ENCODE assay signal across 15 cellular contexts in the genomic region with DNA sequence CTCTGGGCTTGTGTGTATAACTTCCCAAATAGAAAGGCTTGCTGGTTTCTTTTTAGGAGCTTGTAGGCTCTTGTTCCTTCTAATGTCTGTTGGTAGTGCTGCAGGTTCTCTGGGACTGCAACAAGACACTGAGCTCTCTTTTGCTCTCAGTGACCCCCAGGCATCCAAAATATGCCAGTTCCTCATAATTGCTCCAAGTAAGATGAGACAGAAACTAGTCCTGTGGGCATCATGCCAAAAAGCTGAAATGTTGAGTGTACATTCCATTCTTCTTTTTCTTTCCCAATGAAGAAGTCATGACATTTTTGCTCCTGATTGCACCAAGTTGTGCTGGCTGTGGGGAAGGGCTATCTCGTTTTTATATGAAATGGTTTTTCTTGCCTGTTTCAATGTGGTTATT. TPM values are rescaled to one million over a fixed set of nuclear protein-coding genes. Genes with fewer than 3 reads are reported as not detected.
DNase-seq lines count a peak whose midpoint lies in the region; ATAC-seq, FAIRE-seq and TF ChIP-seq lines count a peak whose summit lies in the region.
"Had no signal": no experiment of that assay in that cellular context is flagged by ENCODE, and none has a peak within 500 bp of the region (broad histone marks: within the 10 kb centered on the region; RNA-seq: fewer than 3 reads in every experiment).

No MANE protein-coding gene starts in this region.

- TF ChIP-seq EP300 in A549 (IDR thresholded peaks at IDR 0.05): no peak

- no peak for FAIRE-seq in A549 (lab: Jason Lieb, UNC)
- FAIRE-seq in astrocyte (lab: Jason Lieb, UNC): no peak

- H4K20me1 ChIP-seq in astrocyte (ENCODE audit: insufficient read depth, low read length): peaks cover 3% of the 10 kb centered on the region
- H4K20me1 ChIP-seq: BLaER1 had no signal

- peaks cover 21% of the 10 kb centered on the region for H3K9me3 ChIP-seq in A549
- H3K9me3 ChIP-seq in astrocyte (ENCODE audit: insufficient read depth, low read depth, low read length): no peaks in the 10 kb centered on the region

- no peaks in the 10 kb centered on the region for H3K36me3 ChIP-seq in astrocyte (ENCODE audit: insufficient read depth, low read length)
- H3K36me3 ChIP-seq: BLaER1 had no signal

- TF ChIP-seq RAD21 in A549 (conservative IDR thresholded peaks at IDR 0.05 in 1 of 2, IDR thresholded peaks at IDR 0.05 in 1 of 2): no peak

- no peak for TF ChIP-seq POLR2A in A549 (IDR thresholded peaks at IDR 0.05; ENCODE audit: low read length)

- no peaks in the 10 kb centered on the region for H3K79me2 ChIP-seq in astrocyte (ENCODE audit: insufficient read depth, low read length)

- POLR2A ChIA-PET in A549 (lab: Yijun Ruan, JAX): no interaction called here

- H2AFZ ChIP-seq in astrocyte (ENCODE audit: low read depth, low read length): no peak overlapping the region

- 40% methylated on average over 1 of the region's 1 CpG for WGBS in A549 (ENCODE audit: missing lambda C conversion rate)

- H3K36me3 Mint-ChIP-seq in astrocyte (ENCODE audit: low read depth, unreplicated experiment): peaks cover 6% of the 10 kb centered on the region
- no peaks in the 10 kb centered on the region for H3K36me3 Mint-ChIP-seq in immature natural killer cell

- H3K27me3 ChIP-seq in astrocyte (ENCODE audit: insufficient read depth, low read length): no peaks in the 10 kb centered on the region
- H3K27me3 ChIP-seq: ascending aorta, BLaER1 had no signal

- CTCF ChIA-PET in A549 (lab: Yijun Ruan, JAX): interaction anchor here (0.7 to 1.2 kb wide), 3 partner anchors 13 to 76 kb away, joined by 3 to 4 read pairs (median 4); no protein-coding TSS in a partner anchor

- DNase-seq in A549 (ENCODE audit: low read depth in 1 of 2, low spot score in 1 of 2) (peak in 1 of 2 experiments; percentile 24), HFF-Myc (ENCODE audit: extremely low read depth, low read depth) (peak; percentile 58), astrocyte (ENCODE audit: low read depth) (peak; percentile 78), iPS-NIHi11 (ENCODE audit: low spot score) (peak; percentile 42), SHP77 (lab: John Stamatoyannopoulos, UW) (no peak), immature natural killer cell (no peak)
- DNase-seq: midbrain had no signal

- H3K9me3 Mint-ChIP-seq in astrocyte (ENCODE audit: unreplicated experiment) (peaks cover 7% of the 10 kb centered on the region), immature natural killer cell (peaks cover 0 to 9% (median 6%) of the 10 kb centered on the region in 6 donors)

- H3K4me1 Mint-ChIP-seq in astrocyte (ENCODE audit: low read depth, unreplicated experiment): peaks cover 24% of the 10 kb centered on the region
- H3K4me1 Mint-ChIP-seq in immature natural killer cell: no peaks in the 10 kb centered on the region
- H3K4me1 Mint-ChIP-seq: IgD-negative memory B cell had no signal

- H3K4me3 ChIP-seq in A549 (no peak overlapping the region), HFF-Myc (replicated peaks; ENCODE audit: low read depth, low read length) (no peak overlapping the region), astrocyte (ENCODE audit: insufficient read depth, low read depth, low read length) (no peak overlapping the region)
- H3K4me3 ChIP-seq: ascending aorta, BLaER1, SK-N-MC had no signal

- H3K27ac Mint-ChIP-seq in astrocyte (ENCODE audit: unreplicated experiment) (peak overlapping the region; percentile 97), immature natural killer cell (no peak overlapping the region)

- ATAC-seq in A549: no peak
- no peak for ATAC-seq in HG02642 (IDR thresholded peaks at IDR 0.05; ENCODE audit: poor library complexity, unreplicated experiment)
- no peak for ATAC-seq in GM21447 (IDR thresholded peaks at IDR 0.05; ENCODE audit: unreplicated experiment)
- ATAC-seq: sciatic nerve had no signal

- H3K4me3 Mint-ChIP-seq in astrocyte (ENCODE audit: unreplicated experiment): peak overlapping the region; percentile 64
- H3K4me3 Mint-ChIP-seq in immature natural killer cell: no peak overlapping the region
- H3K4me3 Mint-ChIP-seq: IgD-negative memory B cell had no signal

- H3K27me3 Mint-ChIP-seq in astrocyte (ENCODE audit: low read depth, unreplicated experiment): no peaks in the 10 kb centered on the region
- peaks cover 2 to 8% (median 7%) of the 10 kb centered on the region in 3 donors for H3K27me3 Mint-ChIP-seq in immature natural killer cell (ENCODE audit: low read depth in 3 of 3)

- TF ChIP-seq CTCF in A549 (IDR thresholded peaks at IDR 0.05): no peak
- no peak for TF ChIP-seq CTCF in HFF-Myc (IDR thresholded peaks at IDR 0.05; ENCODE audit: low read depth, low read length, missing control alignments)
- no peak for TF ChIP-seq CTCF in astrocyte (IDR thresholded peaks at IDR 0.05; ENCODE audit: insufficient read depth, low read depth, low read length)

- H3K9ac ChIP-seq in astrocyte (ENCODE audit: low read length): no peak overlapping the region
- H3K9ac ChIP-seq: BLaER1 had no signal

- H3K27ac ChIP-seq in A549 (peak overlapping the region; percentile 64 to 66; a peak in 5 of 6 replicates), astrocyte (ENCODE audit: low read depth, low read length) (no peak overlapping the region)
- H3K27ac ChIP-seq: ascending aorta, BLaER1, SK-N-MC had no signal

- peaks cover 40% of the 10 kb centered on the region for H3K4me1 ChIP-seq in A549
- H3K4me1 ChIP-seq in astrocyte (ENCODE audit: insufficient read depth, low read length): peaks cover 9% of the 10 kb centered on the region
- H3K4me1 ChIP-seq: ascending aorta had no signal

- peak overlapping the region; percentile 61 for H3K4me2 ChIP-seq in A549
- H3K4me2 ChIP-seq in astrocyte (ENCODE audit: low read length): peak overlapping the region; percentile 48
- H3K4me2 ChIP-seq: BLaER1 had no signal

TF ChIP-seq in A549, 52 proteins besides CTCF, POLR2A, EP300 and RAD21 (continues in another document):
- TF ChIP-seq, protein P1, sequence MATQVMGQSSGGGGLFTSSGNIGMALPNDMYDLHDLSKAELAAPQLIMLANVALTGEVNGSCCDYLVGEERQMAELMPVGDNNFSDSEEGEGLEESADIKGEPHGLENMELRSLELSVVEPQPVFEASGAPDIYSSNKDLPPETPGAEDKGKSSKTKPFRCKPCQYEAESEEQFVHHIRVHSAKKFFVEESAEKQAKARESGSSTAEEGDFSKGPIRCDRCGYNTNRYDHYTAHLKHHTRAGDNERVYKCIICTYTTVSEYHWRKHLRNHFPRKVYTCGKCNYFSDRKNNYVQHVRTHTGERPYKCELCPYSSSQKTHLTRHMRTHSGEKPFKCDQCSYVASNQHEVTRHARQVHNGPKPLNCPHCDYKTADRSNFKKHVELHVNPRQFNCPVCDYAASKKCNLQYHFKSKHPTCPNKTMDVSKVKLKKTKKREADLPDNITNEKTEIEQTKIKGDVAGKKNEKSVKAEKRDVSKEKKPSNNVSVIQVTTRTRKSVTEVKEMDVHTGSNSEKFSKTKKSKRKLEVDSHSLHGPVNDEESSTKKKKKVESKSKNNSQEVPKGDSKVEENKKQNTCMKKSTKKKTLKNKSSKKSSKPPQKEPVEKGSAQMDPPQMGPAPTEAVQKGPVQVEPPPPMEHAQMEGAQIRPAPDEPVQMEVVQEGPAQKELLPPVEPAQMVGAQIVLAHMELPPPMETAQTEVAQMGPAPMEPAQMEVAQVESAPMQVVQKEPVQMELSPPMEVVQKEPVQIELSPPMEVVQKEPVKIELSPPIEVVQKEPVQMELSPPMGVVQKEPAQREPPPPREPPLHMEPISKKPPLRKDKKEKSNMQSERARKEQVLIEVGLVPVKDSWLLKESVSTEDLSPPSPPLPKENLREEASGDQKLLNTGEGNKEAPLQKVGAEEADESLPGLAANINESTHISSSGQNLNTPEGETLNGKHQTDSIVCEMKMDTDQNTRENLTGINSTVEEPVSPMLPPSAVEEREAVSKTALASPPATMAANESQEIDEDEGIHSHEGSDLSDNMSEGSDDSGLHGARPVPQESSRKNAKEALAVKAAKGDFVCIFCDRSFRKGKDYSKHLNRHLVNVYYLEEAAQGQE (IDR thresholded peaks at IDR 0.05): no peak
- no peak for TF ChIP-seq FOSB (CRISPR knock-in tag; IDR thresholded peaks at IDR 0.05)
- TF ChIP-seq NFE2L2 (conservative IDR thresholded peaks at IDR 0.05; ENCODE audit: low read length): no peak
- TF ChIP-seq NPAS2 (CRISPR knock-in tag; IDR thresholded peaks at IDR 0.05; ENCODE audit: borderline replicate concordance): no peak
- TF ChIP-seq RNF2 (IDR thresholded peaks at IDR 0.05; ENCODE audit: borderline replicate concordance, low read depth): no peak
- no peak for TF ChIP-seq SREBF2 (IDR thresholded peaks at IDR 0.05)
- TF ChIP-seq MAZ (IDR thresholded peaks at IDR 0.05; ENCODE audit: borderline replicate concordance, low read depth, low read length): no peak
- TF ChIP-seq, protein P2, sequence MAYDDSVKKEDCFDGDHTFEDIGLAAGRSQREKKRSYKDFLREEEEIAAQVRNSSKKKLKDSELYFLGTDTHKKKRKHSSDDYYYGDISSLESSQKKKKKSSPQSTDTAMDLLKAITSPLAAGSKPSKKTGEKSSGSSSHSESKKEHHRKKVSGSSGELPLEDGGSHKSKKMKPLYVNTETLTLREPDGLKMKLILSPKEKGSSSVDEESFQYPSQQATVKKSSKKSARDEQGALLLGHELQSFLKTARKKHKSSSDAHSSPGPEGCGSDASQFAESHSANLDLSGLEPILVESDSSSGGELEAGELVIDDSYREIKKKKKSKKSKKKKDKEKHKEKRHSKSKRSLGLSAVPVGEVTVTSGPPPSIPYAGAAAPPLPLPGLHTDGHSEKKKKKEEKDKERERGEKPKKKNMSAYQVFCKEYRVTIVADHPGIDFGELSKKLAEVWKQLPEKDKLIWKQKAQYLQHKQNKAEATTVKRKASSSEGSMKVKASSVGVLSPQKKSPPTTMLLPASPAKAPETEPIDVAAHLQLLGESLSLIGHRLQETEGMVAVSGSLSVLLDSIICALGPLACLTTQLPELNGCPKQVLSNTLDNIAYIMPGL (CRISPR knock-in tag; IDR thresholded peaks at IDR 0.05; ENCODE audit: borderline replicate concordance): no peak
- TF ChIP-seq, protein P3, sequence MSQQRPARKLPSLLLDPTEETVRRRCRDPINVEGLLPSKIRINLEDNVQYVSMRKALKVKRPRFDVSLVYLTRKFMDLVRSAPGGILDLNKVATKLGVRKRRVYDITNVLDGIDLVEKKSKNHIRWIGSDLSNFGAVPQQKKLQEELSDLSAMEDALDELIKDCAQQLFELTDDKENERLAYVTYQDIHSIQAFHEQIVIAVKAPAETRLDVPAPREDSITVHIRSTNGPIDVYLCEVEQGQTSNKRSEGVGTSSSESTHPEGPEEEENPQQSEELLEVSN (IDR thresholded peaks at IDR 0.05; ENCODE audit: borderline replicate concordance, low read depth): no peak
- TF ChIP-seq POLR2AphosphoS2 (conservative IDR thresholded peaks at IDR 0.05; ENCODE audit: low read length): no peak

RNA-seq across cellular contexts. Expression of a gene that starts 7.1 kb away (rescaled TPM):
- polyA plus RNA-seq in A549 (2011; rRNA removed) (1.3 and 2.1 TPM in 2 replicates), A549 (2017; fragmentation: RNase III; extraction: RNeasy Plus Mini Kit Qiagen cat#74134 plus additional on column Dnase treatment) (0.32 to 0.69 TPM (median 0.35 TPM) in 3 replicates), immature natural killer cell (not detected)
- 0.48 and 0.50 TPM in 2 replicates for polyA plus RNA-seq in A549 (2012; cell fraction: cytosol; rRNA removed)
- polyA plus RNA-seq in A549 (2012; cell fraction: nucleus; rRNA removed): 0.44 and 1.4 TPM in 2 replicates
- polyA minus RNA-seq in A549 (2011; rRNA and poly(A)+ RNA removed): 1.0 and 4.4 TPM in 2 replicates
- total RNA-seq in astrocyte: 0.26 TPM in 1 of 2 replicates, not detected in the other
- total RNA-seq: activated CD8-positive, alpha-beta memory T cell treated with anti-CD3 and anti-CD28 coated beads for 36 hours; ascending aorta had no signal
- polyA plus RNA-seq: IgD-negative memory B cell had no signal

Comparison
In these comparisons a context has a peak if more than half of its experiments do, and no peak if none do; other contexts are left out.
1. DNase-seq: peak in HFF-Myc (single experiment), astrocyte (single experiment) and iPS-NIHi11 (single experiment); none in SHP77 (0 of 2) and immature natural killer cell (0 of 3).